Comparison of ENCODE assay signal across 7 cellular contexts in the genomic region with DNA sequence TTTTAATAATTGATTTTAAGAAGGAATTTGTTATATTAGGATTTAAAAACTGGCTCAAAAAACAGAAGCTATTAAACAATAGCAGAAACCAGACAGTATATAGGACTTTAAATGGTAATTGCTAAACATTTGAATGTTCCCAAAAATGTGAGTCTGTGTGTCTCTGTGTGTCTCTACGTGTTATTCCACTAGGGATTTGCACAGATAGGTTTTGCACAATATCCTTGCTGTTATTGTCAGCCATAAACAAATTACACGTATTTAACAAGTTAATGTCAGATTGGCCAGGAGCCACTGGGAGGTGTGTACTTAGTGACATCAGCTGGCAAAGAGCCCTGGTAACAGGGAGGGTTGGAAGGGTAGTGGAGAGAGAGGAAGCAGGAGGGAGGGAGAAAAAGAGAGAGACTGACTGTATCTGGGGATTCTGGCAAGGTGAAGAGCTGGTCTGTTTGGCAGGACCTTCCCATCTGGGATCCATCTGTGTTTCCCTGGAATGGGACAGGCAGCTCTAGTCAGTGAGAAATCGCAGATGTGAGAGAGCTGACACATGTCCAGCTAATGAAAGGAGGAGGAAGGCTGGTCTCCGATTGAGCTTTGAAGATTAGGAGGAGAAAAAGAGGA.
DNase-seq lines count a peak whose midpoint lies in the region; ATAC-seq, FAIRE-seq and TF ChIP-seq lines count a peak whose summit lies in the region.

No MANE protein-coding gene starts in this region.

- peak overlapping the region; percentile 72 for H3K4me2 ChIP-seq in OCI-LY7 (ENCODE audit: low read length)

- H4K20me1 ChIP-seq in OCI-LY7 (ENCODE audit: insufficient read depth, low read length): no peaks in the 10 kb centered on the region

- peaks cover 23% of the 10 kb centered on the region for H3K36me3 Mint-ChIP-seq in endodermal cell (ENCODE audit: low read depth)
- H3K36me3 Mint-ChIP-seq in activated naive CD8-positive, alpha-beta T cell treated with anti-CD3 and anti-CD28 coated beads, Interleukin-2, amount 50 U/mL, for 24 hours (ENCODE audit: low read depth): peaks cover 7% of the 10 kb centered on the region
- H3K36me3 Mint-ChIP-seq in natural killer cell treated with Interleukin-12 subunit alpha and Interleukin-12 subunit beta and Interleukin-15 and Interleukin-18, amount 100 ng/mL, for 72 hours: peaks cover 4% of the 10 kb centered on the region

- H3K9me3 Mint-ChIP-seq in endodermal cell: no peaks in the 10 kb centered on the region
- H3K9me3 Mint-ChIP-seq in activated naive CD8-positive, alpha-beta T cell treated with anti-CD3 and anti-CD28 coated beads, Interleukin-2, amount 50 U/mL, for 24 hours: no peaks in the 10 kb centered on the region
- H3K9me3 Mint-ChIP-seq in natural killer cell treated with Interleukin-12 subunit alpha and Interleukin-12 subunit beta and Interleukin-15 and Interleukin-18, amount 100 ng/mL, for 72 hours: no peaks in the 10 kb centered on the region

- peaks cover 61% of the 10 kb centered on the region for H3K79me2 ChIP-seq in OCI-LY7 (ENCODE audit: insufficient read depth, low read depth, low read length)

- no TSS peak for BruUV-seq in OCI-LY7 (replicated peaks; lab: Mats Ljungman, UMichigan)

- H2AFZ ChIP-seq in OCI-LY7 (ENCODE audit: low read length): no peak overlapping the region

- POLR2A ChIA-PET in OCI-LY7 (lab: Charles Lee): interaction anchor here (0.8 to 1.4 kb wide), 5 partner anchors 8 to 121 kb away, joined by 3 to 7 read pairs (median 4); no protein-coding TSS in a partner anchor

- intact Hi-C loops in OCI-LY7 (cut with micrococcal nuclease; ENCODE audit: unreplicated experiment): no loop called here

- TF ChIP-seq CTCF in OCI-LY7 (conservative IDR thresholded peaks at IDR 0.05; ENCODE audit: low read length) (0 out of 2 replicates have a peak, but pooled peaks have one; percentile 20), endodermal cell (conservative IDR thresholded peaks at IDR 0.05) (no peak)

- H3K4me3 ChIP-seq in OCI-LY7 (ENCODE audit: low read depth, low read length, poor library complexity, severe bottlenecking) (peak overlapping the region; percentile 83), endodermal cell (ENCODE audit: low read length) (no peak overlapping the region), mesodermal cell (ENCODE audit: extremely low read depth, insufficient read depth, low read length, poor library complexity, severe bottlenecking) (no peak overlapping the region)

- H3K4me1 Mint-ChIP-seq in endodermal cell: peaks cover 5% of the 10 kb centered on the region
- H3K4me1 Mint-ChIP-seq in activated naive CD8-positive, alpha-beta T cell treated with anti-CD3 and anti-CD28 coated beads, Interleukin-2, amount 50 U/mL, for 24 hours: peaks cover 4% of the 10 kb centered on the region
- peaks cover 0 to 7% of the 10 kb centered on the region in 2 donors for H3K4me1 Mint-ChIP-seq in natural killer cell treated with Interleukin-12 subunit alpha and Interleukin-12 subunit beta and Interleukin-15 and Interleukin-18, amount 100 ng/mL, for 72 hours (ENCODE audit: low read depth in 2 of 2)

- 82 to 100% methylated on average over 1 to 4 of the region's 4 CpGs for WGBS in endodermal cell (ENCODE audit: insufficient coverage in 1 of 2, insufficient read length in 1 of 2), 2 experiments
- WGBS in mesodermal cell (ENCODE audit: insufficient coverage in 2 of 2), 2 experiments: 77 to 83% methylated on average over 3 of the region's 4 CpGs

- DNase-seq in HTR-8/SVneo (ENCODE audit: insufficient read length, low spot score): peak; percentile 36
- peak; percentile 74 for DNase-seq in OCI-LY7 (ENCODE audit: low spot score)
- DNase-seq in endodermal cell: peak; percentile 63
- no peak for DNase-seq in activated naive CD8-positive, alpha-beta T cell treated with anti-CD3 and anti-CD28 coated beads, Interleukin-2, amount 50 U/mL, for 24 hours
- no peak for DNase-seq in natural killer cell treated with Interleukin-12 subunit alpha and Interleukin-12 subunit beta and Interleukin-15 and Interleukin-18, amount 100 ng/mL, for 72 hours (ENCODE audit: low spot score)

- H3K4me1 ChIP-seq in OCI-LY7 (ENCODE audit: insufficient read depth, low read length, poor library complexity, severe bottlenecking) (peaks cover 57% of the 10 kb centered on the region), endodermal cell (ENCODE audit: control insufficient read depth, insufficient read depth, low read length) (peaks cover 2% of the 10 kb centered on the region), mesodermal cell (ENCODE audit: control insufficient read depth, insufficient read depth, low read length, poor library complexity, severe bottlenecking) (no peaks in the 10 kb centered on the region)

- no peaks in the 10 kb centered on the region for H3K27me3 ChIP-seq in endodermal cell (ENCODE audit: control insufficient read depth, insufficient read depth, low read length, poor library complexity, severe bottlenecking)

- H3K27ac Mint-ChIP-seq in endodermal cell: no peak overlapping the region
- H3K27ac Mint-ChIP-seq in activated naive CD8-positive, alpha-beta T cell treated with anti-CD3 and anti-CD28 coated beads, Interleukin-2, amount 50 U/mL, for 24 hours: no peak overlapping the region
- H3K27ac Mint-ChIP-seq in natural killer cell treated with Interleukin-12 subunit alpha and Interleukin-12 subunit beta and Interleukin-15 and Interleukin-18, amount 100 ng/mL, for 72 hours: peak overlapping the region in 1 of 2 donors; percentile 48

- H3K27ac ChIP-seq in OCI-LY7 (ENCODE audit: low read depth, low read length, poor library complexity, severe bottlenecking) (peak overlapping the region; percentile 99), endodermal cell (ENCODE audit: low read depth, low read length) (peak overlapping the region; percentile 21), mesodermal cell (ENCODE audit: low read depth, low read length, severe bottlenecking) (peak overlapping the region; percentile 47)

- CTCF ChIA-PET in OCI-LY7 (lab: Charles Lee; ENCODE audit: unreplicated experiment): no interaction called here

- FAIRE-seq in HTR-8/SVneo (lab: Jason Lieb, UNC): peak; percentile 51

- H3K36me3 ChIP-seq in OCI-LY7 (ENCODE audit: insufficient read depth, low read length): peaks cover 14% of the 10 kb centered on the region
- no peaks in the 10 kb centered on the region for H3K36me3 ChIP-seq in endodermal cell (ENCODE audit: control insufficient read depth, insufficient read depth, low read length)
- H3K36me3 ChIP-seq in mesodermal cell (ENCODE audit: control insufficient read depth, insufficient read depth, low read length): no peaks in the 10 kb centered on the region

- no peak for ATAC-seq in activated naive CD8-positive, alpha-beta T cell treated with anti-CD3 and anti-CD28 coated beads, Interleukin-2, amount 50 U/mL, for 24 hours
- no peak for ATAC-seq in natural killer cell treated with Interleukin-12 subunit alpha and Interleukin-12 subunit beta and Interleukin-15 and Interleukin-18, amount 100 ng/mL, for 72 hours
- ATAC-seq in HG02938 (IDR thresholded peaks at IDR 0.05; ENCODE audit: unreplicated experiment): no peak

- H3K9me3 ChIP-seq in OCI-LY7 (ENCODE audit: low read length) (no peaks in the 10 kb centered on the region), endodermal cell (ENCODE audit: control insufficient read depth, low read length) (no peaks in the 10 kb centered on the region), mesodermal cell (ENCODE audit: control insufficient read depth, low read length) (no peaks in the 10 kb centered on the region)

- H3K9ac ChIP-seq in endodermal cell (ENCODE audit: extremely low read depth, low read length, poor library complexity, severe bottlenecking): no peak overlapping the region

- H3K9me2 ChIP-seq in OCI-LY7 (ENCODE audit: insufficient read depth, low read length): no peaks in the 10 kb centered on the region

- no peaks in the 10 kb centered on the region for H3K27me3 Mint-ChIP-seq in endodermal cell (ENCODE audit: insufficient read depth)
- H3K27me3 Mint-ChIP-seq in activated naive CD8-positive, alpha-beta T cell treated with anti-CD3 and anti-CD28 coated beads, Interleukin-2, amount 50 U/mL, for 24 hours: no peaks in the 10 kb centered on the region
- no peaks in the 10 kb centered on the region for H3K27me3 Mint-ChIP-seq in natural killer cell treated with Interleukin-12 subunit alpha and Interleukin-12 subunit beta and Interleukin-15 and Interleukin-18, amount 100 ng/mL, for 72 hours

- no peak overlapping the region for H3K4me3 Mint-ChIP-seq in endodermal cell
- H3K4me3 Mint-ChIP-seq in activated naive CD8-positive, alpha-beta T cell treated with anti-CD3 and anti-CD28 coated beads, Interleukin-2, amount 50 U/mL, for 24 hours: no peak overlapping the region
- no peak overlapping the region for H3K4me3 Mint-ChIP-seq in natural killer cell treated with Interleukin-12 subunit alpha and Interleukin-12 subunit beta and Interleukin-15 and Interleukin-18, amount 100 ng/mL, for 72 hours

Comparison
In these comparisons a context has a peak if more than half of its experiments do, and no peak if none do; other contexts are left out.
1. DNase-seq: peak in HTR-8/SVneo (single experiment), OCI-LY7 (single experiment) and endodermal cell (single experiment); none in activated naive CD8-positive, alpha-beta T cell treated with anti-CD3 and anti-CD28 coated beads, Interleukin-2, amount 50 U/mL, for 24 hours (single experiment) and natural killer cell treated with Interleukin-12 subunit alpha and Interleukin-12 subunit beta and Interleukin-15 and Interleukin-18, amount 100 ng/mL, for 72 hours (single experiment).
2. H3K27ac ChIP-seq: peak in every context shown above with its lines; median percentile 99 in OCI-LY7; 47 in mesodermal cell; 21 in endodermal cell.